ENCODE assay signal across 21 cellular contexts in genomic region chr14:73253323-73253610, GRCh38. TPM values are rescaled to one million over a fixed set of nuclear protein-coding genes. Genes with fewer than 3 reads are reported as not detected.
DNase-seq lines count a peak whose midpoint lies in the region; ATAC-seq, FAIRE-seq and TF ChIP-seq lines count a peak whose summit lies in the region.
"Had no signal": no experiment of that assay in that cellular context is flagged by ENCODE, and none has a peak within 500 bp of the region (broad histone marks: within the 10 kb centered on the region; RNA-seq: fewer than 3 reads in every experiment).

No MANE protein-coding gene starts in this region.

- H2AFZ ChIP-seq in IMR-90 (replicated peaks; ENCODE audit: low read length, poor library complexity) = no peak overlapping the region
- H2AFZ ChIP-seq: GM23248 had no signal

- no peak overlapping the region for H3K27ac Mint-ChIP-seq in CD14-positive monocyte
- H3K27ac Mint-ChIP-seq in naive thymus-derived CD4-positive, alpha-beta T cell = no peak overlapping the region
- H3K27ac Mint-ChIP-seq: B cell; CD4-positive, CD25-positive, alpha-beta regulatory T cell; CD8-positive, alpha-beta memory T cell; IgD-negative memory B cell had no signal

- no peak overlapping the region for H2BK15ac ChIP-seq in IMR-90 (ENCODE audit: low read depth, low read length)

- no peaks in the 10 kb centered on the region for H3K79me1 ChIP-seq in IMR-90 (ENCODE audit: low read depth in 1 of 2, low read length in 2 of 2)

- ATAC-seq in IMR-90 (ENCODE audit: low read depth) = no peak
- ATAC-seq in naive thymus-derived CD4-positive, alpha-beta T cell = peak; percentile 9

- no peak overlapping the region for H3K23ac ChIP-seq in IMR-90 (ENCODE audit: low read depth, low read length)

- no peaks in the 10 kb centered on the region for H3K4me1 ChIP-seq in IMR-90 (ENCODE audit: control insufficient read depth, insufficient read depth, low read length)
- H3K4me1 ChIP-seq in naive thymus-derived CD4-positive, alpha-beta T cell (ENCODE audit: control insufficient read depth in 2 of 2, insufficient read depth in 2 of 2, low read length in 2 of 2) = no peaks in the 10 kb centered on the region

- POLR2A ChIA-PET in IMR-90 (lab: Charles Lee; ENCODE audit: unreplicated experiment) = no interaction called here
- POLR2A ChIA-PET in naive thymus-derived CD4-positive, alpha-beta T cell (lab: Charles Lee) = no interaction called here

- no peak for TF ChIP-seq CTCF in CD14-positive monocyte (IDR thresholded peaks at IDR 0.05)
- TF ChIP-seq CTCF in IMR-90 (conservative IDR thresholded peaks at IDR 0.05; ENCODE audit: low read depth, low read length) = no peak

- no peaks in the 10 kb centered on the region for H3K36me3 ChIP-seq in IMR-90 (ENCODE audit: control insufficient read depth, insufficient read depth, low read length)
- no peaks in the 10 kb centered on the region for H3K36me3 ChIP-seq in naive thymus-derived CD4-positive, alpha-beta T cell (ENCODE audit: control insufficient read depth in 2 of 3, insufficient read depth in 3 of 3, low read length in 3 of 3)
- H3K36me3 ChIP-seq: BLaER1 treated with 17β-estradiol and CSF1 and Interleukin-3, amounts not matched to agents 10 nM and 100 nM had no signal

- no peaks in the 10 kb centered on the region for H3K36me3 Mint-ChIP-seq in CD14-positive monocyte
- no peaks in the 10 kb centered on the region for H3K36me3 Mint-ChIP-seq in naive thymus-derived CD4-positive, alpha-beta T cell
- H3K36me3 Mint-ChIP-seq: CD4-positive, CD25-positive, alpha-beta regulatory T cell; CD8-positive, alpha-beta memory T cell; IgD-negative memory B cell had no signal

- no peak overlapping the region for H4K8ac ChIP-seq in IMR-90 (ENCODE audit: low read depth in 2 of 2, low read length in 2 of 2)

- H3K4me2 ChIP-seq in IMR-90 (ENCODE audit: low read depth, low read length) = no peak overlapping the region
- H3K4me2 ChIP-seq: BLaER1 treated with 17β-estradiol and CSF1 and Interleukin-3, amounts not matched to agents 10 nM and 100 nM had no signal

- in situ Hi-C loops in IMR-90 (cut with MboI; ENCODE audit: low sequenced_read_pairs) = no loop called here

- H3K9ac ChIP-seq in IMR-90 (ENCODE audit: low read depth, low read length) = no peak overlapping the region
- H3K9ac ChIP-seq: BLaER1 treated with 17β-estradiol and CSF1 and Interleukin-3, amounts not matched to agents 10 nM and 100 nM; GM23248 had no signal

- no peaks in the 10 kb centered on the region for H3K4me1 Mint-ChIP-seq in CD14-positive monocyte
- no peaks in the 10 kb centered on the region for H3K4me1 Mint-ChIP-seq in naive thymus-derived CD4-positive, alpha-beta T cell

- 98% methylated on average over 7 of the region's 10 CpGs; no CpG with 5 or more reads in 1 of the 2 experiments for WGBS in IMR-90 (ENCODE audit: extremely low coverage in 2 of 2, insufficient read length in 1 of 2), 2 experiments

- H2BK120ac ChIP-seq in IMR-90 (ENCODE audit: low read depth, low read length) = no peak overlapping the region

- FAIRE-seq in urothelium cell line (lab: Jason Lieb, UNC) = peak; percentile 37
- FAIRE-seq: GM12891, H54 had no signal

- no peaks in the 10 kb centered on the region for H3K9me1 ChIP-seq in IMR-90 (ENCODE audit: insufficient read depth, low read length)

- peaks cover 0 to 2% (median 0%) of the 10 kb centered on the region in 7 donors for H3K9me3 Mint-ChIP-seq in CD14-positive monocyte
- H3K9me3 Mint-ChIP-seq in naive thymus-derived CD4-positive, alpha-beta T cell = no peaks in the 10 kb centered on the region
- H3K9me3 Mint-ChIP-seq: CD4-positive, CD25-positive, alpha-beta regulatory T cell; CD8-positive, alpha-beta memory T cell; IgD-negative memory B cell had no signal

- dilution Hi-C loops in IMR-90 (cut with HindIII; ENCODE audit: low sequenced_read_pairs, unreplicated experiment) = no loop called here

- no peak overlapping the region for H3K14ac ChIP-seq in IMR-90 (replicated peaks; ENCODE audit: low read depth, low read length)

- no peak overlapping the region for H3K4me3 Mint-ChIP-seq in CD14-positive monocyte
- H3K4me3 Mint-ChIP-seq in naive thymus-derived CD4-positive, alpha-beta T cell = no peak overlapping the region
- H3K4me3 Mint-ChIP-seq: B cell; CD4-positive, CD25-positive, alpha-beta regulatory T cell; CD8-positive, alpha-beta memory T cell had no signal

- TF ChIP-seq RAD21 in IMR-90 (IDR thresholded peaks at IDR 0.05; ENCODE audit: low read length) = no peak

- no peaks in the 10 kb centered on the region for H4K20me1 ChIP-seq in IMR-90 (ENCODE audit: insufficient read depth, low read length)

- BruUV-seq in IMR-90 (replicated peaks; lab: Mats Ljungman, UMichigan) = no TSS peak

- intact Hi-C loops in CD14-positive monocyte (cut with micrococcal nuclease) = no loop called here
- intact Hi-C loops in IMR-90 (cut with micrococcal nuclease) = no loop called here
- intact Hi-C loops in naive thymus-derived CD4-positive, alpha-beta T cell (cut with micrococcal nuclease) = no loop called here

- H3K27ac ChIP-seq in IMR-90 (ENCODE audit: insufficient read depth, low read length) = no peak overlapping the region
- H3K27ac ChIP-seq in naive thymus-derived CD4-positive, alpha-beta T cell (ENCODE audit: low read depth, low read length) = no peak overlapping the region
- H3K27ac ChIP-seq: BLaER1 treated with 17β-estradiol and CSF1 and Interleukin-3, amounts not matched to agents 10 nM and 100 nM; GM23248 had no signal

- H3K4ac ChIP-seq in IMR-90 (ENCODE audit: low read depth, low read length) = no peak overlapping the region

- H4K91ac ChIP-seq in IMR-90 (ENCODE audit: insufficient read depth, low read depth, low read length) = no peak overlapping the region

- TF ChIP-seq POLR2A in IMR-90 (IDR thresholded peaks at IDR 0.05; ENCODE audit: low read depth, low read length) = no peak

- H2BK20ac ChIP-seq in IMR-90 (ENCODE audit: low read depth, low read length) = no peak overlapping the region

- H2BK5ac ChIP-seq in IMR-90 (ENCODE audit: low read depth, low read length, poor library complexity, severe bottlenecking) = no peak overlapping the region

- H2AK9ac ChIP-seq in IMR-90 (replicated peaks; ENCODE audit: low read depth, low read length, poor library complexity) = peak overlapping the region; percentile 65

- peak; percentile 46 for DNase-seq in CD14-positive monocyte (ENCODE audit: low spot score)
- DNase-seq in IMR-90 = no peak
- no peak for DNase-seq in naive thymus-derived CD4-positive, alpha-beta T cell
- DNase-seq in urothelium cell line (ENCODE audit: low spot score) = no peak
- DNase-seq in NCI-H1092 treated with DMSO at 0.1 percent for 48 hours (lab: John Stamatoyannopoulos, UW) = no peak
- no peak for DNase-seq in nucleus accumbens (lab: John Stamatoyannopoulos, UW)
- DNase-seq: CD4-positive, CD25-positive, alpha-beta regulatory T cell; COR-L47; DMS 273 treated with DMSO at 0.1 percent for 48 hours; DMS53; DND-41; EL; GM23248; HCEC 1CT had no signal

- H4K5ac ChIP-seq in IMR-90 (ENCODE audit: low read depth, low read length) = no peak overlapping the region

- H3K18ac ChIP-seq in IMR-90 (ENCODE audit: low read depth, low read length) = no peak overlapping the region

- H3K9me3 ChIP-seq in IMR-90 (ENCODE audit: control insufficient read depth, insufficient read depth, low read length) = no peaks in the 10 kb centered on the region
- no peaks in the 10 kb centered on the region for H3K9me3 ChIP-seq in naive thymus-derived CD4-positive, alpha-beta T cell (ENCODE audit: control insufficient read depth in 2 of 3, low read length in 3 of 3)
- H3K9me3 ChIP-seq: BLaER1 treated with 17β-estradiol and CSF1 and Interleukin-3, amounts not matched to agents 10 nM and 100 nM had no signal

- H3K56ac ChIP-seq in IMR-90 (ENCODE audit: extremely low read depth, insufficient read depth, low read length) = no peak overlapping the region

- CTCF ChIA-PET in IMR-90 (lab: Yijun Ruan, JAX) = no interaction called here
- CTCF ChIA-PET in naive thymus-derived CD4-positive, alpha-beta T cell (lab: Charles Lee) = no interaction called here

- H3K27me3 ChIP-seq in IMR-90 (ENCODE audit: control insufficient read depth, insufficient read depth, low read length) = no peaks in the 10 kb centered on the region
- no peaks in the 10 kb centered on the region for H3K27me3 ChIP-seq in naive thymus-derived CD4-positive, alpha-beta T cell (ENCODE audit: control insufficient read depth in 2 of 2, insufficient read depth in 2 of 2, low read length in 2 of 2)
- H3K27me3 ChIP-seq: BLaER1 treated with 17β-estradiol and CSF1 and Interleukin-3, amounts not matched to agents 10 nM and 100 nM had no signal

- no peak overlapping the region for H3K4me3 ChIP-seq in IMR-90 (ENCODE audit: insufficient read depth, low read depth, low read length)
- no peak overlapping the region for H3K4me3 ChIP-seq in naive thymus-derived CD4-positive, alpha-beta T cell (ENCODE audit: low read length)
- H3K4me3 ChIP-seq: BLaER1 treated with 17β-estradiol and CSF1 and Interleukin-3, amounts not matched to agents 10 nM and 100 nM; GM23248 had no signal

- H3K27me3 Mint-ChIP-seq in CD14-positive monocyte (ENCODE audit: low read depth in 3 of 3) = peaks cover 0 to 4% (median 1%) of the 10 kb centered on the region in 3 donors
- H3K27me3 Mint-ChIP-seq in naive thymus-derived CD4-positive, alpha-beta T cell = peaks cover 0 to 3% (median 0%) of the 10 kb centered on the region in 5 donors
- H3K27me3 Mint-ChIP-seq: B cell; CD8-positive, alpha-beta memory T cell; IgD-negative memory B cell had no signal

- H2AK5ac ChIP-seq in IMR-90 (ENCODE audit: low read depth, low read length) = no peak overlapping the region

TF ChIP-seq in IMR-90, 13 proteins besides CTCF, POLR2A, EP300 and RAD21 (continues in another document):
- no peak for TF ChIP-seq FOS (IDR thresholded peaks at IDR 0.05; ENCODE audit: low read depth, low read length)
- TF ChIP-seq, protein P1, sequence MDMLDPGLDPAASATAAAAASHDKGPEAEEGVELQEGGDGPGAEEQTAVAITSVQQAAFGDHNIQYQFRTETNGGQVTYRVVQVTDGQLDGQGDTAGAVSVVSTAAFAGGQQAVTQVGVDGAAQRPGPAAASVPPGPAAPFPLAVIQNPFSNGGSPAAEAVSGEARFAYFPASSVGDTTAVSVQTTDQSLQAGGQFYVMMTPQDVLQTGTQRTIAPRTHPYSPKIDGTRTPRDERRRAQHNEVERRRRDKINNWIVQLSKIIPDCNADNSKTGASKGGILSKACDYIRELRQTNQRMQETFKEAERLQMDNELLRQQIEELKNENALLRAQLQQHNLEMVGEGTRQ (IDR thresholded peaks at IDR 0.05; ENCODE audit: low read depth, low read length) = no peak

RNA-seq across cellular contexts. Expression of gene PAPLN, which starts 16.0 kb away (rescaled TPM):
- polyA plus RNA-seq in CD14-positive monocyte (under 1 TPM; 0.58 to 0.73 TPM), IMR-90 (2012; rRNA removed) (0.83 and 1.2 TPM in 2 replicates)
- 0.28 and 0.36 TPM in 2 replicates for total RNA-seq in IMR-90 (2012; rRNA removed)
- polyA plus RNA-seq in IMR-90 (2012; cell fraction: cytosol; rRNA removed) = 0.34 and 0.79 TPM in 2 replicates
- 10.9 and 11.7 TPM in 2 replicates for polyA plus RNA-seq in IMR-90 (2012; cell fraction: nucleus; rRNA removed; ENCODE audit: low replicate concordance)
- total RNA-seq in naive thymus-derived CD4-positive, alpha-beta T cell = 1 to 10 TPM in 2 of 5 experiments, under 1 TPM in 3; 0.08 to 1.4 (median 0.41) TPM
- polyA plus RNA-seq in naive thymus-derived CD4-positive, alpha-beta T cell = under 1 TPM; 0.44 to 0.48 TPM
- total RNA-seq: CD4-positive, CD25-positive, alpha-beta regulatory T cell; G401 had no signal
